8 cellular contexts compared by ENCODE assay signal in the genomic region with DNA sequence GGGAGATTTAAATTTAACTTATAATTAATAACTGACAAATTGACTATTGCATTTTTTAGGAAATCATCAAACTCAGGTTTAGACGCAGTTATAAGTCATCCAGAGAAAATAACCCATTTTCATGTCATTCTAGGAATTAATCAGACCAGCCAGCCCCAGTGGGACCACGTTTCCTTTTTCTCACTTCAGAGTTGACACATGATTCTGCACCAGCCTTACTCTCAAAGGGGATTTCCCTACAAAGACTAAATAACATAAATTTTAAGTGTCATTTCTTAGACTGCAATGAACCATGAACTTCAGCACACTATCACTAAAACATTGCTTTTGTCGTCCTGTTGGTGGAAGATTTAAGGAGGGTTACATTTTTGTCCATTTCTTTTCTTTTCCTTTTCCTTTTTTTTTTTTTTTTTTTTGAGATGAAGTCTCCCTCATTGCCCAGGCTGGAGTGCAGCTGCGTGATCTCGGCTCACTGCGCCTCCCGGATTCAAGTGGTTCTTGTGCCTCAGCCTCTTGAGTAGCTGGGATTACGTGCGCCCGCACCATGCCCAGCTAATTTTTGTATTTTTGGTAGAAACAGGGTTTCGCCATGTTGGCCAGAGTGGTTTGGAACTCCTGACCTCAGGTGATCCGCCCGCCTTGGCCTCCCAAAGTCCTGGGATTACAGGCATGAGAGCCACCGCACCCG. TPM values are rescaled to one million over a fixed set of nuclear protein-coding genes. Genes with fewer than 3 reads are reported as not detected.
DNase-seq lines count a peak whose midpoint lies in the region; ATAC-seq, FAIRE-seq and TF ChIP-seq lines count a peak whose summit lies in the region.

No MANE protein-coding gene starts in this region.

- no peak for TF ChIP-seq POLR2A in GM12891 (IDR thresholded peaks at IDR 0.05; ENCODE audit: low read depth, low read length)

- ATAC-seq in GM19438 (IDR thresholded peaks at IDR 0.05; ENCODE audit: low read depth, unreplicated experiment) (peak; percentile 51), HG03135 (IDR thresholded peaks at IDR 0.05; ENCODE audit: unreplicated experiment) (peak; percentile 57), left lobe of liver (no peak)

- DNase-seq in GM12891 (ENCODE audit: insufficient read length, low spot score) (peak; percentile 25), left kidney (ENCODE audit: low read depth, low spot score) (peak; percentile 52), left lobe of liver (ENCODE audit: low spot score) (no peak), DMS79 treated with DMSO at 0.1 percent for 48 hours (lab: John Stamatoyannopoulos, UW) (no peak), NCI-H1436 (lab: John Stamatoyannopoulos, UW) (no peak)
- DNase-seq in activated CD8-positive, alpha-beta memory T cell treated with anti-CD3 and anti-CD28 coated beads, Interleukin-2, amount 50 U/mL, for 4 hours, result no peak

- no peak for FAIRE-seq in GM12891 (lab: Jason Lieb, UNC)

TF ChIP-seq in GM12891, 5 proteins besides CTCF, POLR2A, EP300 and RAD21:
- peak; percentile 62; the same call in 1 of the 2 replicates for TF ChIP-seq POU2F2 (IDR thresholded peaks at IDR 0.05; ENCODE audit: low read depth, low read length)
- TF ChIP-seq SPI1 (IDR thresholded peaks at IDR 0.05; ENCODE audit: low read depth, low read length), result peak; percentile 54; the same call in 1 of the 2 replicates
- TF ChIP-seq POLR2AphosphoS5 (IDR thresholded peaks at IDR 0.05; ENCODE audit: low read depth, low read length), result no peak
- peak; percentile 22 for TF ChIP-seq PAX5 (IDR thresholded peaks at IDR 0.05; ENCODE audit: insufficient read depth, low read length, severe bottlenecking)
- TF ChIP-seq TAF1 (IDR thresholded peaks at IDR 0.05; ENCODE audit: low read depth, low read length), result no peak

RNA-seq across cellular contexts. Expression of gene IPCEF1, which starts 3.6 kb away (rescaled TPM):
- 0.46 TPM for polyA plus RNA-seq in GM12891 (2012; ENCODE audit: low read depth, missing spikeins)
- 0.98 TPM for total RNA-seq in left lobe of liver

Comparison
In these comparisons a context has a peak if more than half of its experiments do, and no peak if none do; other contexts are left out.
1. DNase-seq: peak in GM12891 (single experiment) and left kidney (single experiment); none in left lobe of liver (single experiment), DMS79 treated with DMSO at 0.1 percent for 48 hours (single experiment), NCI-H1436 (single experiment) and activated CD8-positive, alpha-beta memory T cell treated with anti-CD3 and anti-CD28 coated beads, Interleukin-2, amount 50 U/mL, for 4 hours (single experiment).